8 cellular contexts compared by ENCODE assay signal in the genomic region with DNA sequence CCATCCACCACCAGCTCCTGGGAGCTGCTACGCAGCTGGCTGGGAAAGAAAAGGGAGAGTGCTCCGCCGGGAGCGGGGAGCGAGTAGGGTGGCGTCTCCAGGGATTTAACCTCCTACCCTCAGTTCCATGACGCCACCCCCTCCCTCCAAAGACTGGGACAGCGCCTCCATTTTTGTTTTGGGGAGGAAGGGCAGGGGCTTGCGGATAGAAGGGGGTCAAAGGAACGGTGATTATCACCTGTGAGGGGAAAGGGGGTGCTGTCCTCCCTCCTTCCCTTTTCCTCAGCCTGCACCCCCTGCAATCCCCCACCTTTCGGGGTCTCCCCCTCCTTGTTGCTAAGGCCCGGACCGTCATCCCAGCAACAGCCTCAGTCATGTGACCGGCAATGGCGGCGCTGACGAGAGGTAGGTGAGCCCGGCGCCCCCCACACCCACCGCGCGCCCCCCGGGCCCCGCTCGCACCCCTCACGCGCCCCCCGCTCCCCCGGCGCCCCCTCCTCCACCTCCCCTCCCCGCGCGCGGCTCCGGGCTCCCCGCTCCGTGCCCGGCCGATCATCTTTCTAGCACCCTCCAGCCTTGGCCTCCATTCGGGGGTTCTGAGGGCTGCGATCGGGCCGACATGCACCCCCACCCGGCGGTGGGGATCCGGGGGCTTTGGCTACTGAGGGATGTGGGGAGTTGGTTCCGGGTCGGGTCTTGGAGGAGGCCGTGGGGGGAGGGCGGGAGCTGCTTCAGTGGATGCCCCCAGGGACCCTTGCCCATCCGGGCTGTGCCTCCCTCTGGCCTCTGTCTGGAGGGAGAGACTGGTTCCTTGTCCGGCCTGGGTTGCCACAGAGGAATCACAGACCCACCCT. TPM values are rescaled to one million over a fixed set of nuclear protein-coding genes. Genes with fewer than 3 reads are reported as not detected.
DNase-seq lines count a peak whose midpoint lies in the region; ATAC-seq, FAIRE-seq and TF ChIP-seq lines count a peak whose summit lies in the region.

A gene with protein sequence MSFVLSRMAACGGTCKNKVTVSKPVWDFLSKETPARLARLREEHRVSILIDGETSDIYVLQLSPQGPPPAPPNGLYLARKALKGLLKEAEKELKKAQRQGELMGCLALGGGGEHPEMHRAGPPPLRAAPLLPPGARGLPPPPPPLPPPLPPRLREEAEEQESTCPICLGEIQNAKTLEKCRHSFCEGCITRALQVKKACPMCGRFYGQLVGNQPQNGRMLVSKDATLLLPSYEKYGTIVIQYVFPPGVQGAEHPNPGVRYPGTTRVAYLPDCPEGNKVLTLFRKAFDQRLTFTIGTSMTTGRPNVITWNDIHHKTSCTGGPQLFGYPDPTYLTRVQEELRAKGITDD (plus strand): TSS at position 371 of the 854 bp plus-strand sequence. CDS start 1,694 bp downstream, outside the sequence.

- H3K27me3 Mint-ChIP-seq in CD4-positive, CD25-positive, alpha-beta regulatory T cell, result no peaks in the 10 kb centered on the region
- H3K27me3 Mint-ChIP-seq in astrocyte (ENCODE audit: low read depth, unreplicated experiment), result peaks cover 10% of the 10 kb centered on the region

- peaks cover 0 to 34% (median 7%) of the 10 kb centered on the region in 4 donors for H3K4me1 Mint-ChIP-seq in CD4-positive, CD25-positive, alpha-beta regulatory T cell
- peaks cover 19% of the 10 kb centered on the region for H3K4me1 Mint-ChIP-seq in astrocyte (ENCODE audit: low read depth, unreplicated experiment)

- no peaks in the 10 kb centered on the region for H3K9me3 Mint-ChIP-seq in CD4-positive, CD25-positive, alpha-beta regulatory T cell
- H3K9me3 Mint-ChIP-seq in astrocyte (ENCODE audit: unreplicated experiment), result peaks cover 2% of the 10 kb centered on the region

- peaks cover 36% of the 10 kb centered on the region for H3K36me3 Mint-ChIP-seq in CD4-positive, CD25-positive, alpha-beta regulatory T cell
- H3K36me3 Mint-ChIP-seq in astrocyte (ENCODE audit: low read depth, unreplicated experiment), result peaks cover 36% of the 10 kb centered on the region

- 1 to 4% methylated on average over 26 to 52 of the region's 52 CpGs for WGBS in GM23248 (ENCODE audit: low coverage in 1 of 2, low lambda C conversion rate in 2 of 2, missing lambda C conversion rate in 2 of 2), 2 experiments
- 2% methylated on average over 21 of the region's 52 CpGs for WGBS in hepatocyte (ENCODE audit: low lambda C conversion rate, missing lambda C conversion rate)
- 2 to 4% (median 3%) methylated on average over 34 to 52 of the region's 52 CpGs for WGBS in psoas muscle, 3 donors

- H3K36me3 ChIP-seq in CD4-positive, CD25-positive, alpha-beta regulatory T cell (ENCODE audit: control insufficient read depth, insufficient read depth, low read length), result peaks cover 34% of the 10 kb centered on the region
- H3K36me3 ChIP-seq in GM23248 (ENCODE audit: low read depth) (no peaks in the 10 kb centered on the region), astrocyte (ENCODE audit: insufficient read depth, low read length) (peaks cover 2% of the 10 kb centered on the region), hepatocyte (replicated peaks; ENCODE audit: insufficient read depth, low read depth) (no peaks in the 10 kb centered on the region), psoas muscle (ENCODE audit: insufficient read depth in 1 of 2, low read depth in 1 of 2) (peaks cover 3 to 27% of the 10 kb centered on the region in 2 donors)

- peak within 1 kb of the TSS; percentile 77 to 94 (median 82) for H3K27ac Mint-ChIP-seq in CD4-positive, CD25-positive, alpha-beta regulatory T cell
- H3K27ac Mint-ChIP-seq in astrocyte (ENCODE audit: unreplicated experiment), result peak within 1 kb of the TSS; percentile 91

- in situ Hi-C loops in GM23248 (cut with MboI), result no loop called here

- H3K4me1 ChIP-seq in CD4-positive, CD25-positive, alpha-beta regulatory T cell (ENCODE audit: control insufficient read depth, insufficient read depth, low read length, poor library complexity, severe bottlenecking), result peaks cover 15% of the 10 kb centered on the region
- H3K4me1 ChIP-seq in GM23248 (ENCODE audit: insufficient read depth), result peaks cover 9% of the 10 kb centered on the region
- peaks cover 12% of the 10 kb centered on the region for H3K4me1 ChIP-seq in astrocyte (ENCODE audit: insufficient read depth, low read length)
- peaks cover 19% of the 10 kb centered on the region for H3K4me1 ChIP-seq in hepatocyte (ENCODE audit: insufficient read depth)
- H3K4me1 ChIP-seq in psoas muscle, result no peaks in the 10 kb centered on the region

- H3K4me3 Mint-ChIP-seq in CD4-positive, CD25-positive, alpha-beta regulatory T cell, result peak within 1 kb of the TSS; percentile 88 to 94 (median 89)
- H3K4me3 Mint-ChIP-seq in astrocyte (ENCODE audit: unreplicated experiment), result peak within 1 kb of the TSS; percentile 90

- TF ChIP-seq CTCF in astrocyte (IDR thresholded peaks at IDR 0.05; ENCODE audit: insufficient read depth, low read depth, low read length), result no peak
- TF ChIP-seq CTCF in hepatocyte (IDR thresholded peaks at IDR 0.05; ENCODE audit: poor library complexity), result no peak
- no peak for TF ChIP-seq CTCF in psoas muscle (IDR thresholded peaks at IDR 0.05)

- intact Hi-C loops in psoas muscle (cut with DNase I), result no loop called here

- H4K20me1 ChIP-seq in GM23248 (ENCODE audit: insufficient read depth), result no peaks in the 10 kb centered on the region
- no peaks in the 10 kb centered on the region for H4K20me1 ChIP-seq in astrocyte (ENCODE audit: insufficient read depth, low read length)
- H4K20me1 ChIP-seq in hepatocyte (ENCODE audit: insufficient read depth, poor library complexity, severe bottlenecking), result no peaks in the 10 kb centered on the region

- H3K4me2 ChIP-seq in GM23248 (ENCODE audit: unreplicated experiment) (peak within 1 kb of the TSS; percentile 87), astrocyte (ENCODE audit: low read length) (peak within 1 kb of the TSS; percentile 95), hepatocyte (peak within 1 kb of the TSS; percentile 93)

- FAIRE-seq in astrocyte (lab: Jason Lieb, UNC), result no peak

- peak within 1 kb of the TSS; percentile 92 for H2AFZ ChIP-seq in GM23248
- peak within 1 kb of the TSS; percentile 99 for H2AFZ ChIP-seq in astrocyte (ENCODE audit: low read depth, low read length)
- peak within 1 kb of the TSS; percentile 87 for H2AFZ ChIP-seq in hepatocyte

- H3K9me2 ChIP-seq in GM23248 (ENCODE audit: insufficient read depth) (no peaks in the 10 kb centered on the region), hepatocyte (replicated peaks; ENCODE audit: insufficient read depth) (no peaks in the 10 kb centered on the region)

- ATAC-seq in CD4-positive, CD25-positive, alpha-beta regulatory T cell (ENCODE audit: low read depth in 2 of 2), result peak; percentile 44 to 48
- ATAC-seq in psoas muscle (peak in 3 of 4 donors; percentile 24 to 48 (median 25)), HG02840 (IDR thresholded peaks at IDR 0.05; ENCODE audit: low FRiP score, unreplicated experiment) (no peak)

- peak within 1 kb of the TSS; percentile 94 for H3K9ac ChIP-seq in GM23248
- peak within 1 kb of the TSS; percentile 88 for H3K9ac ChIP-seq in astrocyte (ENCODE audit: low read length)

- peak within 1 kb of the TSS; percentile 28 for H3K27ac ChIP-seq in CD4-positive, CD25-positive, alpha-beta regulatory T cell (ENCODE audit: insufficient read depth, low read length, poor library complexity, severe bottlenecking)
- H3K27ac ChIP-seq in GM23248, result peak within 1 kb of the TSS; percentile 27
- peak within 1 kb of the TSS; percentile 41 for H3K27ac ChIP-seq in astrocyte (ENCODE audit: low read depth, low read length)
- H3K27ac ChIP-seq in hepatocyte, result peak within 1 kb of the TSS; percentile 69
- peak within 1 kb of the TSS; percentile 64 for H3K27ac ChIP-seq in psoas muscle

- no peaks in the 10 kb centered on the region for H3K79me2 ChIP-seq in GM23248 (ENCODE audit: insufficient read depth)
- no peaks in the 10 kb centered on the region for H3K79me2 ChIP-seq in astrocyte (ENCODE audit: insufficient read depth, low read length)
- H3K79me2 ChIP-seq in hepatocyte, result no peaks in the 10 kb centered on the region

- peaks cover 5% of the 10 kb centered on the region; the same call in 1 of the 2 replicates for H3F3A ChIP-seq in GM23248 (ENCODE audit: insufficient read depth)

- no peaks in the 10 kb centered on the region for H3K27me3 ChIP-seq in CD4-positive, CD25-positive, alpha-beta regulatory T cell (ENCODE audit: control insufficient read depth, insufficient read depth, low read length)
- H3K27me3 ChIP-seq in GM23248 (replicated peaks; ENCODE audit: insufficient read depth) (no peaks in the 10 kb centered on the region), astrocyte (ENCODE audit: insufficient read depth, low read length) (no peaks in the 10 kb centered on the region), hepatocyte (no peaks in the 10 kb centered on the region), psoas muscle (ENCODE audit: insufficient read depth in 3 of 3, low read length in 2 of 3) (peaks cover 0 to 36% (median 16%) of the 10 kb centered on the region in 3 donors)

- peak in 2 of 3 donors; percentile 23 to 46 for DNase-seq in CD4-positive, CD25-positive, alpha-beta regulatory T cell
- peak; percentile 74 for DNase-seq in GM23248
- DNase-seq in NCI-H82 (lab: John Stamatoyannopoulos, UW), result peak; percentile 73
- DNase-seq in astrocyte (ENCODE audit: low read depth), result no peak
- peak; percentile 64 for DNase-seq in hepatocyte (ENCODE audit: low spot score)
- DNase-seq in psoas muscle, result peak; percentile 34 to 54
- no peak for DNase-seq in UCSD-AML1 (lab: John Stamatoyannopoulos, UW; ENCODE audit: unreplicated experiment)

- H3K9me3 ChIP-seq in CD4-positive, CD25-positive, alpha-beta regulatory T cell (ENCODE audit: control insufficient read depth in 2 of 2, low read length in 2 of 2), result no peaks in the 10 kb centered on the region
- no peaks in the 10 kb centered on the region for H3K9me3 ChIP-seq in GM23248 (ENCODE audit: low read depth)
- no peaks in the 10 kb centered on the region for H3K9me3 ChIP-seq in astrocyte (ENCODE audit: insufficient read depth, low read depth, low read length)
- no peaks in the 10 kb centered on the region for H3K9me3 ChIP-seq in hepatocyte (ENCODE audit: low read depth)
- no peaks in the 10 kb centered on the region for H3K9me3 ChIP-seq in psoas muscle

- H3K4me3 ChIP-seq in CD4-positive, CD25-positive, alpha-beta regulatory T cell (ENCODE audit: low read depth, low read length), result peak within 1 kb of the TSS; percentile 61
- H3K4me3 ChIP-seq in GM23248, result peak within 1 kb of the TSS; percentile 88
- peak within 1 kb of the TSS; percentile 75 for H3K4me3 ChIP-seq in astrocyte (ENCODE audit: insufficient read depth, low read depth, low read length)
- peak within 1 kb of the TSS; percentile 88 for H3K4me3 ChIP-seq in hepatocyte
- peak within 1 kb of the TSS; percentile 63 for H3K4me3 ChIP-seq in psoas muscle

RNA-seq across cellular contexts. Expression of the gene that starts here (rescaled TPM):
- 31.2 TPM for total RNA-seq in CD4-positive, CD25-positive, alpha-beta regulatory T cell
- polyA plus RNA-seq in CD4-positive, CD25-positive, alpha-beta regulatory T cell, result 1 to 10 TPM; 3.4 to 7.4 (median 5.1) TPM
- 12.3 and 19.6 TPM in 2 replicates for total RNA-seq in GM23248 (2014; rRNA removed; shearing (Covaris generic))
- polyA plus RNA-seq in GM23248 (2016; fragmentation: Nextera tagmentation; extraction: Ambion mirVana) (7.7 and 8.7 TPM in 2 replicates), hepatocyte (31.2 and 42.9 TPM in 2 replicates), psoas muscle (1 to 10 TPM; 4.4 to 5.2 (median 4.5) TPM)
- total RNA-seq in astrocyte (18.3 and 20.8 TPM in 2 replicates), hepatocyte (17.7 and 19.9 TPM in 2 replicates), psoas muscle (1 to 10 TPM; 3.5 to 9.1 (median 4.2) TPM)

Comparison
In these comparisons a context has a peak if more than half of its experiments do, and no peak if none do; other contexts are left out.
1. DNase-seq: peak in CD4-positive, CD25-positive, alpha-beta regulatory T cell (2 of 3), GM23248 (single experiment), NCI-H82 (single experiment), hepatocyte (single experiment) and psoas muscle (2 of 2); none in astrocyte (single experiment) and UCSD-AML1 (single experiment).
2. Peak in every context shown above with its lines, with median percentiles within 50 percentile points of each other: H3K27ac ChIP-seq, H3K4me3 ChIP-seq, H2AFZ ChIP-seq and H3K4me2 ChIP-seq.